Comparison of ENCODE assay signal across 27 cellular contexts in genomic region chr4:3635090-3635820, GRCh38.
"Had no signal": no experiment of that assay in that cellular context is flagged by ENCODE, and none has a peak within 500 bp of the region (broad histone marks: within the 10 kb centered on the region; RNA-seq: fewer than 3 reads in every experiment).

No MANE protein-coding gene starts in this region.

- H3K9me3 ChIP-seq: gastrocnemius medialis, left lung, sigmoid colon, SK-N-SH, thoracic aorta, upper lobe of right lung had no signal

- H3K27me3 ChIP-seq: upper lobe of right lung had no signal

- H3K4me3 ChIP-seq: gastrocnemius medialis, left lung, sigmoid colon, smooth muscle cell, thoracic aorta, upper lobe of right lung had no signal

- H3K27ac ChIP-seq: gastrocnemius medialis, left lung, sigmoid colon, thoracic aorta, upper lobe of right lung, WERI-Rb-1 had no signal

- H3K9me3 Mint-ChIP-seq: activated naive CD4-positive, alpha-beta T cell treated with anti-CD3 and anti-CD28 coated beads, Interleukin-2, amount 50 U/mL, for 72 hours; natural killer cell; T-helper 2 cell treated with Interferon-gamma antibody and Interleukin-4, amounts not matched to agents 5 μg/mL and 100 μg/mL, for 36 hours had no signal

- H3K4me1 Mint-ChIP-seq: stimulated activated naive B cell treated with anti-CD40 and anti-IgM and Interleukin-4, amounts not matched to agents 10 μg/mL and 1 μg/mL and 100 μg/mL, for 72 hours had no signal

- ATAC-seq: activated CD8-positive, alpha-beta T cell treated with anti-CD3 and anti-CD28 coated beads, Interleukin-2, amount 10 ng/mL, durations not matched to agents 7 days and 5 days; activated naive CD4-positive, alpha-beta T cell treated with anti-CD3 and anti-CD28 coated beads, Interleukin-2, amount 50 U/mL, for 72 hours; esophagus mucosa; gastrocnemius medialis; left lung; natural killer cell; stimulated activated naive B cell treated with anti-CD40 and anti-IgM and Interleukin-4, amounts not matched to agents 10 μg/mL and 1 μg/mL and 100 μg/mL, for 72 hours; upper lobe of right lung had no signal

- DNase-seq: activated CD4-positive, alpha-beta T cell treated with anti-CD3 and anti-CD28 coated beads for 1 hour; activated CD4-positive, alpha-beta T cell treated with anti-CD3 and anti-CD28 coated beads, Interleukin-2, amount 50 U/mL, for 1 hour; activated CD8-positive, alpha-beta T cell treated with anti-CD3 and anti-CD28 coated beads, Interleukin-2, amount 10 ng/mL, durations not matched to agents 7 days and 5 days; activated gamma-delta T cell treated with Interleukin-2 at 50 U/mL for 16 hours; central memory CD4-positive, alpha-beta T cell; effector memory CD4-positive, alpha-beta T cell; gastrocnemius medialis; hypothalamus; islet precursor cell; natural killer cell; nucleus accumbens; sigmoid colon; SK-N-SH; stimulated activated CD4-positive, alpha-beta T cell treated with anti-CD3 and anti-CD28 coated beads, Interleukin-2, amount 100 ng/mL, for 48 hours; stimulated activated CD8-positive, alpha-beta memory T cell treated with anti-CD3 and anti-CD28 coated beads, Interleukin-4, amount 100 ng/mL, for 48 hours; stimulated activated naive B cell treated with anti-CD40 and anti-IgM and Interleukin-4, amounts not matched to agents 10 μg/mL and 1 μg/mL and 100 μg/mL, for 72 hours; upper lobe of right lung; WERI-Rb-1 had no signal

- FAIRE-seq: astrocyte, colon, endothelial cell of umbilical vein had no signal

- H3K4me3 Mint-ChIP-seq: activated CD8-positive, alpha-beta T cell treated with anti-CD3 and anti-CD28 coated beads, Interleukin-2, amount 10 ng/mL, durations not matched to agents 7 days and 5 days; natural killer cell; stimulated activated naive B cell treated with anti-CD40 and anti-IgM and Interleukin-4, amounts not matched to agents 10 μg/mL and 1 μg/mL and 100 μg/mL, for 72 hours; T-helper 2 cell treated with Interferon-gamma antibody and Interleukin-4, amounts not matched to agents 5 μg/mL and 100 μg/mL, for 36 hours had no signal

- H3K27ac Mint-ChIP-seq: activated CD8-positive, alpha-beta T cell treated with anti-CD3 and anti-CD28 coated beads, Interleukin-2, amount 10 ng/mL, durations not matched to agents 7 days and 5 days; natural killer cell; stimulated activated naive B cell treated with anti-CD40 and anti-IgM and Interleukin-4, amounts not matched to agents 10 μg/mL and 1 μg/mL and 100 μg/mL, for 72 hours; T-helper 2 cell treated with Interferon-gamma antibody and Interleukin-4, amounts not matched to agents 5 μg/mL and 100 μg/mL, for 36 hours had no signal

- H3K4me1 ChIP-seq: gastrocnemius medialis, left lung, sigmoid colon, upper lobe of right lung had no signal

- H3K4me2 ChIP-seq: SK-N-SH, smooth muscle cell had no signal

- H3K36me3 ChIP-seq: gastrocnemius medialis, left lung, sigmoid colon, thoracic aorta, upper lobe of right lung, WERI-Rb-1 had no signal
